In genomic region chr17:74773414-74773813, GRCh38 we compare ENCODE assay signal across 1 cellular context.
TF ChIP-seq lines count a peak whose summit lies in the region.

No MANE protein-coding gene starts in this region.

TF ChIP-seq in GM23338, 12 proteins besides CTCF, POLR2A, EP300 and RAD21 (continued from another document):
- TF ChIP-seq NANOG (IDR thresholded peaks at IDR 0.05; ENCODE audit: borderline replicate concordance), result no peak
- no peak for TF ChIP-seq STAT1 (IDR thresholded peaks at IDR 0.05; ENCODE audit: unreplicated experiment)
- TF ChIP-seq ZNF462 (CRISPR knock-in tag; IDR thresholded peaks at IDR 0.05), result no peak
- no peak for TF ChIP-seq CREB1 (CRISPR knock-in tag; IDR thresholded peaks at IDR 0.05; ENCODE audit: low read depth)
- TF ChIP-seq POLR2AphosphoS5 (IDR thresholded peaks at IDR 0.05; ENCODE audit: low read depth), result no peak
- TF ChIP-seq ZNF114 (CRISPR knock-in tag; IDR thresholded peaks at IDR 0.05), result no peak
- TF ChIP-seq JUNB (IDR thresholded peaks at IDR 0.05; ENCODE audit: unreplicated experiment), result no peak
- no peak for TF ChIP-seq ZNF331 (CRISPR knock-in tag; IDR thresholded peaks at IDR 0.05; ENCODE audit: low read depth)
